17 cellular contexts compared by ENCODE assay signal in genomic region chr2:9793156-9793917, GRCh38. TPM values are rescaled to one million over a fixed set of nuclear protein-coding genes. Genes with fewer than 3 reads are reported as not detected.
DNase-seq lines count a peak whose midpoint lies in the region; ATAC-seq and TF ChIP-seq lines count a peak whose summit lies in the region.
"Had no signal": no experiment of that assay in that cellular context is flagged by ENCODE, and none has a peak within 500 bp of the region (broad histone marks: within the 10 kb centered on the region; RNA-seq: fewer than 3 reads in every experiment).

No MANE protein-coding gene starts in this region.

- no peaks in the 10 kb centered on the region for H3K79me2 ChIP-seq in DOHH2 (ENCODE audit: control insufficient read depth, low read length)

- H3K9me2 ChIP-seq in DOHH2 (replicated peaks; ENCODE audit: control insufficient read depth, low read length), result no peaks in the 10 kb centered on the region

- H3K27me3 ChIP-seq in BLaER1 (no peaks in the 10 kb centered on the region), DOHH2 (ENCODE audit: control insufficient read depth, low read length) (no peaks in the 10 kb centered on the region), neuronal stem cell (ENCODE audit: control insufficient read depth in 3 of 3, insufficient read depth in 3 of 3, low read depth in 1 of 3, low read length in 3 of 3) (peaks cover 0 to 11% (median 0%) of the 10 kb centered on the region in 3 experiments)

- H3K36me3 ChIP-seq in BLaER1, result no peaks in the 10 kb centered on the region
- H3K36me3 ChIP-seq in DOHH2 (ENCODE audit: control insufficient read depth, low read length), result no peaks in the 10 kb centered on the region
- H3K36me3 ChIP-seq in neuronal stem cell (replicated peaks in 1 of 2; ENCODE audit: control insufficient read depth in 2 of 2, insufficient read depth in 2 of 2, low read length in 2 of 2), result no peaks in the 10 kb centered on the region

- no peak overlapping the region for H4K8ac ChIP-seq in neuronal stem cell (ENCODE audit: low read depth, low read length)

- no peak for DNase-seq in neuronal stem cell (ENCODE audit: low spot score)
- DNase-seq in mesenteric fat pad (ENCODE audit: low spot score), result no peak
- no peak for DNase-seq in activated T-cell treated with anti-CD3 and anti-CD28 coated beads, Interleukin-2, amount 50 U/mL, for 1 hour
- DNase-seq: C1 segment of cervical spinal cord, H9, NCI-H1436, NCI-H2029 treated with DMSO at 0.1 percent for 48 hours, NCI-H2171 treated with DMSO at 0.1 percent for 48 hours, NCI-H774 had no signal

- no peak overlapping the region for H3K4ac ChIP-seq in neuronal stem cell (ENCODE audit: low read length)

- H3K14ac ChIP-seq in neuronal stem cell (ENCODE audit: low read length), result no peak overlapping the region

- H3K9me3 ChIP-seq in BLaER1, result peaks cover 19% of the 10 kb centered on the region
- H3K9me3 ChIP-seq in DOHH2 (ENCODE audit: control insufficient read depth, insufficient read depth, low read length), result no peaks in the 10 kb centered on the region
- no peaks in the 10 kb centered on the region for H3K9me3 ChIP-seq in neuronal stem cell (replicated peaks in 1 of 2; ENCODE audit: control insufficient read depth in 2 of 2, insufficient read depth in 1 of 2, low read depth in 1 of 2, low read length in 2 of 2)

- H3K18ac ChIP-seq in neuronal stem cell (ENCODE audit: low read length), result peak overlapping the region; percentile 27

- H3F3A ChIP-seq in DOHH2 (ENCODE audit: control insufficient read depth, insufficient read depth), result no peaks in the 10 kb centered on the region

- no peaks in the 10 kb centered on the region for H3K36me3 Mint-ChIP-seq in activated T-helper 17 cell treated with anti-CD3 and anti-CD28 coated beads, Interleukin-2, amount 50 U/mL, for 72 hours (ENCODE audit: low read depth)

- no peaks in the 10 kb centered on the region for H3K9me3 Mint-ChIP-seq in activated T-helper 17 cell treated with anti-CD3 and anti-CD28 coated beads, Interleukin-2, amount 50 U/mL, for 72 hours

- TF ChIP-seq CTCF in DOHH2 (IDR thresholded peaks at IDR 0.05; ENCODE audit: low read depth, low read length, poor library complexity, severe bottlenecking), result no peak

- ATAC-seq in activated T-helper 17 cell treated with anti-CD3 and anti-CD28 coated beads, Interleukin-2, amount 50 U/mL, for 72 hours (replicated peaks), result peak; percentile 56
- no peak for ATAC-seq in HG03342 (IDR thresholded peaks at IDR 0.05; ENCODE audit: unreplicated experiment)
- ATAC-seq: HepG2, Panc1 had no signal

- H2BK12ac ChIP-seq in neuronal stem cell (ENCODE audit: low read length), result no peak overlapping the region

- H3K27ac Mint-ChIP-seq in activated T-helper 17 cell treated with anti-CD3 and anti-CD28 coated beads, Interleukin-2, amount 50 U/mL, for 72 hours, result peak overlapping the region; percentile 67
- H3K27ac Mint-ChIP-seq: H9 had no signal

- no peak overlapping the region for H3K23ac ChIP-seq in neuronal stem cell (ENCODE audit: low read depth, low read length, poor library complexity)

- no peak overlapping the region for H4K91ac ChIP-seq in neuronal stem cell (ENCODE audit: low read depth, low read length, poor library complexity)

- peak overlapping the region; percentile 49 for H3K4me3 ChIP-seq in BLaER1
- peak overlapping the region; percentile 49 for H3K4me3 ChIP-seq in DOHH2 (ENCODE audit: low read length)
- no peak overlapping the region for H3K4me3 ChIP-seq in neuronal stem cell (ENCODE audit: low read length in 2 of 2)
- H3K4me3 ChIP-seq: SK-N-MC had no signal

- no peaks in the 10 kb centered on the region for H4K20me1 ChIP-seq in BLaER1
- no peaks in the 10 kb centered on the region for H4K20me1 ChIP-seq in DOHH2 (ENCODE audit: control insufficient read depth, insufficient read depth, low read depth, low read length)

- H2AFZ ChIP-seq in neuronal stem cell (ENCODE audit: low read length), result no peak overlapping the region

- H2BK120ac ChIP-seq in neuronal stem cell (ENCODE audit: low read depth, low read length), result no peak overlapping the region

- H2AK5ac ChIP-seq in neuronal stem cell (ENCODE audit: low read depth, low read length), result no peak overlapping the region

- H3K4me1 Mint-ChIP-seq in activated T-helper 17 cell treated with anti-CD3 and anti-CD28 coated beads, Interleukin-2, amount 50 U/mL, for 72 hours, result peaks cover 8% of the 10 kb centered on the region

- H3K9ac ChIP-seq in BLaER1 (peak overlapping the region; percentile 46; the same call in 1 of the 2 replicates), neuronal stem cell (ENCODE audit: low read depth, low read length, poor library complexity) (no peak overlapping the region)
- H3K9ac ChIP-seq: KMS-11 had no signal

- H3K4me3 Mint-ChIP-seq in activated T-helper 17 cell treated with anti-CD3 and anti-CD28 coated beads, Interleukin-2, amount 50 U/mL, for 72 hours, result peak overlapping the region; percentile 12
- H3K4me3 Mint-ChIP-seq: H9 had no signal

- H3K27ac ChIP-seq in BLaER1 (peak overlapping the region; percentile 75), DOHH2 (ENCODE audit: low read depth, low read length) (peak overlapping the region; percentile 29), neuronal stem cell (replicated peaks; ENCODE audit: low read length) (no peak overlapping the region)
- H3K27ac ChIP-seq: KMS-11, SK-N-MC had no signal

- H3K79me1 ChIP-seq in neuronal stem cell (ENCODE audit: low read depth, low read length), result no peaks in the 10 kb centered on the region

- H3K4me2 ChIP-seq in BLaER1 (peak overlapping the region; percentile 73), DOHH2 (ENCODE audit: low read length) (peak overlapping the region; percentile 56), neuronal stem cell (ENCODE audit: insufficient read depth, low read length, poor library complexity, severe bottlenecking) (no peak overlapping the region)
- H3K4me2 ChIP-seq: KMS-11 had no signal

- no CpG with 5 or more reads among the region's 13 CpGs for WGBS in neuronal stem cell (ENCODE audit: extremely low coverage in 2 of 2, insufficient read length in 2 of 2, insufficient replicate concordance in 1 of 2), 2 donors

- peaks cover 72% of the 10 kb centered on the region for H3K4me1 ChIP-seq in BLaER1
- H3K4me1 ChIP-seq in DOHH2 (ENCODE audit: control insufficient read depth, low read length), result peaks cover 25% of the 10 kb centered on the region
- H3K4me1 ChIP-seq in neuronal stem cell (ENCODE audit: control insufficient read depth in 2 of 2, insufficient read depth in 1 of 2, low read depth in 1 of 2, low read length in 2 of 2), result peaks cover 4 to 5% of the 10 kb centered on the region in 2 donors

- no peak overlapping the region for H2BK15ac ChIP-seq in neuronal stem cell (ENCODE audit: low read length)

- H2BK5ac ChIP-seq in neuronal stem cell (ENCODE audit: low read length), result no peak overlapping the region

- H3K27me3 Mint-ChIP-seq in activated T-helper 17 cell treated with anti-CD3 and anti-CD28 coated beads, Interleukin-2, amount 50 U/mL, for 72 hours, result no peaks in the 10 kb centered on the region

RNA-seq across cellular contexts. Expression of gene TAF1B, which starts 49.9 kb away (rescaled TPM):
- 10 to 100 TPM; 29.8 to 41.1 TPM for total RNA-seq in activated T-helper 17 cell treated with anti-CD3 and anti-CD28 coated beads, Interleukin-2, amount 50 U/mL, for 72 hours
- 20.1 TPM for polyA plus RNA-seq in neuronal stem cell (2013, experiment 1 of 2)
- polyA plus RNA-seq in neuronal stem cell (2013, experiment 2 of 2), result 21.8 TPM
- 31.2 TPM for total RNA-seq in mesenteric fat pad

Comparison
In these comparisons a context has a peak if more than half of its experiments do, and no peak if none do; other contexts are left out.
1. H3K4me3 ChIP-seq: peak in BLaER1 (single experiment) and DOHH2 (single experiment); none in neuronal stem cell (0 of 2).